In the genomic region with DNA sequence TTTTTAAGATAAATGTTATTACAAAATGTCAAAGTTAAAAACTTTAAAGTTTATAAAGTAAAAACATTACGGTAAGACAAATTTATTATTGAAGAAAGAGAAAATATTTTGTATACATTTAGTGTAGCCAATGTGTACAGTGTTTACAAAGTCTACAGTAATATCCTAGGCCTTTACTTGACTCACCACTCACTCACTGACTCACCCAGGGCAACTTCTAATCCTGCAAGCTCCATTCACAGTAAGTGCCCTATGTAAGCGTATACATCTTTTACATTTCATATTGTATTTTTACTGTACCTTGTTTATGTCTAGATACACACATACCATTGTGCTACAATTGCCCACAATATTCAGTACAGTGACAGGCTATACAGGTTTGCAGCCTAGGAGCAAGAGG, we compare ENCODE assay signal across 12 cellular contexts.
"Had no signal": no experiment of that assay in that cellular context is flagged by ENCODE, and none has a peak within 500 bp of the region (broad histone marks: within the 10 kb centered on the region; RNA-seq: fewer than 3 reads in every experiment).

No MANE protein-coding gene starts in this region.

- H3K36me3 ChIP-seq: lower lobe of right lung, neutrophil, thyroid gland had no signal

- ATAC-seq: left cardiac atrium; lower lobe of right lung; naive thymus-derived CD4-positive, alpha-beta T cell; T-helper 17 cell had no signal

- H3K27ac ChIP-seq: lower lobe of right lung, neutrophil, skin epidermis, thyroid gland had no signal

- H3K27me3 ChIP-seq: neutrophil, thyroid gland had no signal

- H3K4me1 Mint-ChIP-seq: naive thymus-derived CD4-positive, alpha-beta T cell; T-helper 17 cell had no signal

- H3K36me3 Mint-ChIP-seq: activated naive CD8-positive, alpha-beta T cell; naive thymus-derived CD4-positive, alpha-beta T cell had no signal

- DNase-seq: activated CD4-positive, CD25-positive, alpha-beta regulatory T cell; activated effector memory CD4-positive, alpha-beta T cell treated with anti-CD3 and anti-CD28 coated beads, Interleukin-2, amount 50 U/mL, for 16 hours; activated T-cell treated with anti-CD3 and anti-CD28 coated beads, Interleukin-2, amount 50 U/mL, for 1 hour; anterior cingulate cortex; left cardiac atrium; lower lobe of right lung; naive thymus-derived CD4-positive, alpha-beta T cell; T-helper 17 cell; thyroid gland had no signal

- H3K4me1 ChIP-seq: lower lobe of right lung, thyroid gland had no signal

- H3K4me3 Mint-ChIP-seq: activated naive CD8-positive, alpha-beta T cell; naive thymus-derived CD4-positive, alpha-beta T cell; T-helper 17 cell had no signal

- H3K4me3 ChIP-seq: lower lobe of right lung, skin epidermis, thyroid gland had no signal

- H3K9me3 ChIP-seq: lower lobe of right lung, neutrophil, thyroid gland had no signal

- H3K27ac Mint-ChIP-seq: activated naive CD8-positive, alpha-beta T cell; naive thymus-derived CD4-positive, alpha-beta T cell; T-helper 17 cell had no signal
